Comparison of ENCODE assay signal across 11 cellular contexts in genomic region chr19:3179739-3180293, GRCh38.
A peak's percentile ranks its signal among the peaks of the same experiment; 100 is the strongest.
DNase-seq lines count a peak whose midpoint lies in the region; ATAC-seq and TF ChIP-seq lines count a peak whose summit lies in the region.
"Had no signal": no experiment of that assay in that cellular context is flagged by ENCODE, and none has a peak within 500 bp of the region (broad histone marks: within the 10 kb centered on the region; RNA-seq: fewer than 3 reads in every experiment).

No MANE protein-coding gene starts in this region.

- TF ChIP-seq CTCF in GM12865 (IDR thresholded peaks at IDR 0.05; ENCODE audit: insufficient read depth, low read depth, low read length, missing control alignments) (no peak), SU-DHL-6 (IDR thresholded peaks at IDR 0.05; ENCODE audit: insufficient read depth, low read length, poor library complexity, severe bottlenecking) (no peak), coronary artery (IDR thresholded peaks at IDR 0.05) (no peak)

- no peaks in the 10 kb centered on the region for H3K79me2 ChIP-seq in SU-DHL-6 (ENCODE audit: insufficient read depth, low read length)

- peak overlapping the region; percentile 61; the same call in 1 of the 2 replicates for H3K27ac ChIP-seq in SU-DHL-6 (ENCODE audit: low read depth, low read length)
- H3K27ac ChIP-seq in coronary artery, result peak overlapping the region in 1 of 2 donors; percentile 56

- H3K36me3 ChIP-seq in SU-DHL-6 (ENCODE audit: low read length), result no peaks in the 10 kb centered on the region

- no peaks in the 10 kb centered on the region for H3K27me3 ChIP-seq in SU-DHL-6 (ENCODE audit: low read length)
- H3K27me3 ChIP-seq: dorsolateral prefrontal cortex had no signal

- no peak overlapping the region; the same call in 1 of the 2 replicates for H3K9ac ChIP-seq in SU-DHL-6 (ENCODE audit: low read length)

- H4K20me1 ChIP-seq in SU-DHL-6 (ENCODE audit: low read depth, low read length), result no peaks in the 10 kb centered on the region

- no peak for ATAC-seq in SK-N-SH treated with all-trans-retinoic acid at 6 μM for 48 hours

- no peaks in the 10 kb centered on the region for H3K9me2 ChIP-seq in SU-DHL-6 (replicated peaks; ENCODE audit: insufficient read depth, low read length)

- peak overlapping the region; percentile 80 for H3K4me3 ChIP-seq in GM12865 (ENCODE audit: low read depth, low read length)
- no peak overlapping the region for H3K4me3 ChIP-seq in SU-DHL-6 (ENCODE audit: insufficient read depth, low read length, poor library complexity, severe bottlenecking)
- H3K4me3 ChIP-seq in coronary artery, result peak overlapping the region; percentile 40

- H3F3A ChIP-seq in SU-DHL-6 (ENCODE audit: insufficient read depth), result no peaks in the 10 kb centered on the region

- peak overlapping the region; percentile 40 for H3K4me2 ChIP-seq in SU-DHL-6 (ENCODE audit: low read depth, low read length, poor library complexity, severe bottlenecking)

- DNase-seq in GM12865 (ENCODE audit: low read depth) (peak; percentile 59), coronary artery (ENCODE audit: low spot score) (no peak), DMS153 (lab: John Stamatoyannopoulos, UW) (no peak), NCI-H2029 (lab: John Stamatoyannopoulos, UW) (no peak)
- peak; percentile 60 to 62 for DNase-seq in stimulated activated CD4-positive, alpha-beta T cell treated with anti-CD3 and anti-CD28 coated beads, Interleukin-2, amount 100 ng/mL, for 24 hours
- DNase-seq in effector CD8-positive, alpha-beta T cell (lab: John Stamatoyannopoulos, UW), result no peak
- DNase-seq: dorsolateral prefrontal cortex, islet precursor cell, NCI-H226 had no signal

- no peaks in the 10 kb centered on the region for H3K9me3 ChIP-seq in SU-DHL-6 (ENCODE audit: insufficient read depth, low read length)

- H2AFZ ChIP-seq in SU-DHL-6 (ENCODE audit: low read depth, low read length, severe bottlenecking), result no peak overlapping the region

TF ChIP-seq in SK-N-SH treated with all-trans-retinoic acid at 6 μM for 48 hours, 23 proteins besides CTCF, POLR2A, EP300 and RAD21:
- no peak for TF ChIP-seq ISL1 (CRISPR knock-in tag; IDR thresholded peaks at IDR 0.05)
TF ChIP-seq in SK-N-SH treated with all-trans-retinoic acid at 6 μM for 48 hours: peak in this region for 0.

Comparison
In these comparisons a context has a peak if more than half of its experiments do, and no peak if none do; other contexts are left out.
1. DNase-seq: peak in GM12865 (single experiment) and stimulated activated CD4-positive, alpha-beta T cell treated with anti-CD3 and anti-CD28 coated beads, Interleukin-2, amount 100 ng/mL, for 24 hours (2 of 2); none in coronary artery (single experiment), effector CD8-positive, alpha-beta T cell (single experiment), DMS153 (single experiment) and NCI-H2029 (single experiment).